ENCODE assay signal across 9 cellular contexts in genomic region chr10:60236869-60237524, GRCh38.
A peak's percentile ranks its signal among the peaks of the same experiment; 100 is the strongest.
DNase-seq lines count a peak whose midpoint lies in the region; ATAC-seq and TF ChIP-seq lines count a peak whose summit lies in the region.
"Had no signal": no experiment of that assay in that cellular context is flagged by ENCODE, and none has a peak within 500 bp of the region (broad histone marks: within the 10 kb centered on the region; RNA-seq: fewer than 3 reads in every experiment).

No MANE protein-coding gene starts in this region.

- DNase-seq in GM13977 (ENCODE audit: low spot score): peak; percentile 62
- peak; percentile 67 for DNase-seq in KG1 (lab: John Stamatoyannopoulos, UW)
- DNase-seq in activated naive CD8-positive, alpha-beta T cell treated with anti-CD3 and anti-CD28 coated beads, Interleukin-2, amount 50 U/mL, for 24 hours: peak; percentile 25
- DNase-seq in amniotic stem cell (lab: John Stamatoyannopoulos, UW): no peak
- DNase-seq in NCI-H446 (lab: John Stamatoyannopoulos, UW): no peak
- DNase-seq in LoVo (ENCODE audit: low spot score): no peak

- H3K27ac Mint-ChIP-seq in activated naive CD8-positive, alpha-beta T cell treated with anti-CD3 and anti-CD28 coated beads, Interleukin-2, amount 50 U/mL, for 24 hours: peak overlapping the region; percentile 63

- no peak overlapping the region for H3K9ac ChIP-seq in liver (ENCODE audit: low read depth in 1 of 2, low read length in 2 of 2)

- no peaks in the 10 kb centered on the region for H3K9me3 ChIP-seq in liver (ENCODE audit: control insufficient read depth in 4 of 4, low read length in 3 of 4)

- WGBS in liver: 68% methylated on average over 9 of the region's 9 CpGs

- no peaks in the 10 kb centered on the region for H3K27me3 ChIP-seq in liver (ENCODE audit: control insufficient read depth in 4 of 4, insufficient read depth in 4 of 4, low read length in 3 of 4)

- H3K27me3 Mint-ChIP-seq in activated naive CD8-positive, alpha-beta T cell treated with anti-CD3 and anti-CD28 coated beads, Interleukin-2, amount 50 U/mL, for 24 hours: no peaks in the 10 kb centered on the region

- H3K4me1 ChIP-seq in liver (ENCODE audit: control insufficient read depth in 4 of 4, insufficient read depth in 4 of 4, low read length in 3 of 4): no peaks in the 10 kb centered on the region

- H3K36me3 Mint-ChIP-seq in activated naive CD8-positive, alpha-beta T cell treated with anti-CD3 and anti-CD28 coated beads, Interleukin-2, amount 50 U/mL, for 24 hours (ENCODE audit: low read depth): no peaks in the 10 kb centered on the region

- H3K4me3 Mint-ChIP-seq in activated naive CD8-positive, alpha-beta T cell treated with anti-CD3 and anti-CD28 coated beads, Interleukin-2, amount 50 U/mL, for 24 hours: peak overlapping the region; percentile 59
- H3K4me3 Mint-ChIP-seq: nephron had no signal

- no peak for TF ChIP-seq RAD21 in liver (IDR thresholded peaks at IDR 0.05)

- H3K4me3 ChIP-seq in liver (ENCODE audit: low read depth in 1 of 3, low read length in 3 of 3): no peak overlapping the region

- H3K27ac ChIP-seq in liver (ENCODE audit: low read depth in 1 of 2, low read length in 2 of 2): peak overlapping the region; percentile 11 to 41

- in situ Hi-C loops in GM13977 (cut with MboI; ENCODE audit: low pct_unique_long_range_greater_than_20kb, low sequenced_read_pairs, unreplicated experiment): loop anchor here (10.0 kb wide), 1 partner anchor 198 kb away; no protein-coding TSS in a partner anchor

- H3K4me1 Mint-ChIP-seq in activated naive CD8-positive, alpha-beta T cell treated with anti-CD3 and anti-CD28 coated beads, Interleukin-2, amount 50 U/mL, for 24 hours: peaks cover 26% of the 10 kb centered on the region

- ATAC-seq in GM21576 (IDR thresholded peaks at IDR 0.05; ENCODE audit: unreplicated experiment): peak; percentile 94
- peak; percentile 60 for ATAC-seq in activated naive CD8-positive, alpha-beta T cell treated with anti-CD3 and anti-CD28 coated beads, Interleukin-2, amount 50 U/mL, for 24 hours

- no peaks in the 10 kb centered on the region for H3K9me3 Mint-ChIP-seq in activated naive CD8-positive, alpha-beta T cell treated with anti-CD3 and anti-CD28 coated beads, Interleukin-2, amount 50 U/mL, for 24 hours
- H3K9me3 Mint-ChIP-seq: nephron had no signal

- no peak for TF ChIP-seq CTCF in GM13977 (IDR thresholded peaks at IDR 0.05; ENCODE audit: extremely low read depth, insufficient read depth, missing control alignments)
- no peak for TF ChIP-seq CTCF in liver (IDR thresholded peaks at IDR 0.05; ENCODE audit: low read depth, low read length, missing input control)

- no peaks in the 10 kb centered on the region for H3K36me3 ChIP-seq in liver (ENCODE audit: control insufficient read depth in 4 of 4, insufficient read depth in 3 of 4, low read depth in 1 of 4, low read length in 3 of 4)

TF ChIP-seq in liver, 16 proteins besides CTCF, POLR2A, EP300 and RAD21:
- TF ChIP-seq FOXA2 (IDR thresholded peaks at IDR 0.05) (no peak), HNF4A (conservative IDR thresholded peaks at IDR 0.05) (no peak), HNF4G (IDR thresholded peaks at IDR 0.05) (no peak), SP1 (IDR thresholded peaks at IDR 0.05) (no peak), TAF1 (conservative IDR thresholded peaks at IDR 0.05) (no peak), JUND (IDR thresholded peaks at IDR 0.05) (no peak), MAX (IDR thresholded peaks at IDR 0.05) (no peak), NR2F2 (IDR thresholded peaks at IDR 0.05) (no peak), ATF3 (IDR thresholded peaks at IDR 0.05) (no peak), FOXA1 (IDR thresholded peaks at IDR 0.05) (no peak)
- TF ChIP-seq, protein P1, sequence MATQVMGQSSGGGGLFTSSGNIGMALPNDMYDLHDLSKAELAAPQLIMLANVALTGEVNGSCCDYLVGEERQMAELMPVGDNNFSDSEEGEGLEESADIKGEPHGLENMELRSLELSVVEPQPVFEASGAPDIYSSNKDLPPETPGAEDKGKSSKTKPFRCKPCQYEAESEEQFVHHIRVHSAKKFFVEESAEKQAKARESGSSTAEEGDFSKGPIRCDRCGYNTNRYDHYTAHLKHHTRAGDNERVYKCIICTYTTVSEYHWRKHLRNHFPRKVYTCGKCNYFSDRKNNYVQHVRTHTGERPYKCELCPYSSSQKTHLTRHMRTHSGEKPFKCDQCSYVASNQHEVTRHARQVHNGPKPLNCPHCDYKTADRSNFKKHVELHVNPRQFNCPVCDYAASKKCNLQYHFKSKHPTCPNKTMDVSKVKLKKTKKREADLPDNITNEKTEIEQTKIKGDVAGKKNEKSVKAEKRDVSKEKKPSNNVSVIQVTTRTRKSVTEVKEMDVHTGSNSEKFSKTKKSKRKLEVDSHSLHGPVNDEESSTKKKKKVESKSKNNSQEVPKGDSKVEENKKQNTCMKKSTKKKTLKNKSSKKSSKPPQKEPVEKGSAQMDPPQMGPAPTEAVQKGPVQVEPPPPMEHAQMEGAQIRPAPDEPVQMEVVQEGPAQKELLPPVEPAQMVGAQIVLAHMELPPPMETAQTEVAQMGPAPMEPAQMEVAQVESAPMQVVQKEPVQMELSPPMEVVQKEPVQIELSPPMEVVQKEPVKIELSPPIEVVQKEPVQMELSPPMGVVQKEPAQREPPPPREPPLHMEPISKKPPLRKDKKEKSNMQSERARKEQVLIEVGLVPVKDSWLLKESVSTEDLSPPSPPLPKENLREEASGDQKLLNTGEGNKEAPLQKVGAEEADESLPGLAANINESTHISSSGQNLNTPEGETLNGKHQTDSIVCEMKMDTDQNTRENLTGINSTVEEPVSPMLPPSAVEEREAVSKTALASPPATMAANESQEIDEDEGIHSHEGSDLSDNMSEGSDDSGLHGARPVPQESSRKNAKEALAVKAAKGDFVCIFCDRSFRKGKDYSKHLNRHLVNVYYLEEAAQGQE (IDR thresholded peaks at IDR 0.05): no peak

Comparison
In these comparisons a context has a peak if more than half of its experiments do, and no peak if none do; other contexts are left out.
1. DNase-seq: peak in GM13977 (single experiment), KG1 (single experiment) and activated naive CD8-positive, alpha-beta T cell treated with anti-CD3 and anti-CD28 coated beads, Interleukin-2, amount 50 U/mL, for 24 hours (single experiment); none in amniotic stem cell (single experiment), NCI-H446 (0 of 2) and LoVo (single experiment).